In the genomic region with DNA sequence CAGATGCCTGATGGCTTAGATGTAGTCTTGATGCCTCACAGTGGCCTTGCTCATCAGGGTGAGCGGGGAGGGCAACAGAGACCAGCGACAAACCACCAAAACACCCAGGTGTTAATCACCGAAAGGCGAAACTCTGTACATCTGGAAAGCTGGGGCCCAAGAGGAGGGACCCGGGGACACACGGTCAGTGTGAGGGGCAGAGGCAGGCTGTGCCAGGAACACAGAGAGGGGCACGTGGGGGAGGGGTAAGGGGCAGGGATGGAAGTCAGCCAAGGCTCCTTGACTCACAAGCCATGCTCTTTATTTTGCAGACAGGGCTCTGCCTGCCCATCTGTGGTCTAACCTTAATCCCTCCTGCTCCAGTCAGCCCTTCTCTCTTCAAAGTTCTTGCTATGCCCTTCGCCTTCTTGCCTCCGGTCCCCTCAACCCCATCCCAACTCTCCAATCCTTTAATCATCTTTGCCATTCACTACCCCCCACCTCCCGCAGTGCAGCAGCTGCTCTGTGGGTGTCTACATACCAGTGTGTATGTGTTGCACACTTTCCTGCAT, we compare ENCODE assay signal across 8 cellular contexts. TPM values are rescaled to one million over a fixed set of nuclear protein-coding genes. Genes with fewer than 3 reads are reported as not detected.
A peak's percentile ranks its signal among the peaks of the same experiment; 100 is the strongest.
DNase-seq lines count a peak whose midpoint lies in the region; ATAC-seq and TF ChIP-seq lines count a peak whose summit lies in the region.

No MANE protein-coding gene starts in this region.

- H2AFZ ChIP-seq in GM23248 = no peak overlapping the region

- H3K4me2 ChIP-seq in GM23248 (ENCODE audit: unreplicated experiment) = peak overlapping the region; percentile 75

- H3K36me3 ChIP-seq in GM23248 (ENCODE audit: low read depth) = no peaks in the 10 kb centered on the region
- no peaks in the 10 kb centered on the region for H3K36me3 ChIP-seq in adrenal gland (replicated peaks in 1 of 2)
- H3K36me3 ChIP-seq in muscle layer of duodenum (ENCODE audit: control insufficient read depth in 1 of 2, insufficient read depth in 2 of 2, low read length in 2 of 2) = peaks cover 0 to 20% of the 10 kb centered on the region in 2 donors

- peak overlapping the region; percentile 69 for H3K27ac ChIP-seq in GM23248
- H3K27ac ChIP-seq in adrenal gland = peak overlapping the region; percentile 49 to 100 (median 99)
- H3K27ac ChIP-seq in muscle layer of duodenum (ENCODE audit: low read length) = peak overlapping the region; percentile 46

- peaks cover 93% of the 10 kb centered on the region for H3K79me2 ChIP-seq in GM23248 (ENCODE audit: insufficient read depth)

- POLR2A ChIA-PET in AG04449 (lab: Yijun Ruan, JAX) = interaction anchor here (0.5 to 1.5 kb wide), 2 partner anchors 15 to 20 kb away, joined by 3 to 4 read pairs; no protein-coding TSS in a partner anchor

- peak overlapping the region; percentile 3; the same call in 1 of the 2 replicates for H3K4me3 ChIP-seq in AG04449 (ENCODE audit: low read depth, low read length)
- peak overlapping the region; percentile 96 for H3K4me3 ChIP-seq in GM23248
- peak overlapping the region in 1 of 4 donors; percentile 40 for H3K4me3 ChIP-seq in adrenal gland
- H3K4me3 ChIP-seq in muscle layer of duodenum (ENCODE audit: low read depth in 1 of 2, low read length in 2 of 2) = peak overlapping the region; percentile 71 to 87

- no peaks in the 10 kb centered on the region for H3K9me3 ChIP-seq in GM23248 (ENCODE audit: low read depth)
- H3K9me3 ChIP-seq in adrenal gland (replicated peaks in 1 of 3) = no peaks in the 10 kb centered on the region
- no peaks in the 10 kb centered on the region for H3K9me3 ChIP-seq in muscle layer of duodenum (ENCODE audit: control insufficient read depth in 1 of 2, low read length in 2 of 2)

- intact Hi-C loops in adrenal gland (cut with DNase I) = no loop called here

- TF ChIP-seq CTCF in AG04449 (IDR thresholded peaks at IDR 0.05; ENCODE audit: insufficient read depth, low read length, missing control alignments) = no peak
- TF ChIP-seq CTCF in adrenal gland (IDR thresholded peaks at IDR 0.05) = no peak
- no peak for TF ChIP-seq CTCF in GM13976 (IDR thresholded peaks at IDR 0.05; ENCODE audit: borderline replicate concordance, control extremely low read depth, extremely low read depth, insufficient read depth, missing control alignments)

- ATAC-seq in HG03097 (IDR thresholded peaks at IDR 0.05; ENCODE audit: low FRiP score, unreplicated experiment) (no peak), GM21381 (IDR thresholded peaks at IDR 0.05; ENCODE audit: unreplicated experiment) (no peak)

- H3F3A ChIP-seq in GM23248 (ENCODE audit: insufficient read depth) = peaks cover 22% of the 10 kb centered on the region

- in situ Hi-C loops in GM23248 (cut with MboI) (no loop called here), GM13976 (cut with MboI; ENCODE audit: low sequenced_read_pairs, unreplicated experiment) (no loop called here)

- H3K4me1 ChIP-seq in GM23248 (ENCODE audit: insufficient read depth) (peaks cover 56% of the 10 kb centered on the region), adrenal gland (replicated peaks in 1 of 2) (peaks cover 74 to 79% of the 10 kb centered on the region in 2 donors), muscle layer of duodenum (ENCODE audit: control insufficient read depth in 1 of 2, insufficient read depth in 2 of 2, low read length in 2 of 2) (peaks cover 63 to 78% of the 10 kb centered on the region in 2 donors)

- TF ChIP-seq POLR2A in adrenal gland (IDR thresholded peaks at IDR 0.05) = no peak

- 36 to 43% methylated on average over 10 of the region's 10 CpGs for WGBS in GM23248 (ENCODE audit: low coverage in 1 of 2, low lambda C conversion rate in 2 of 2, missing lambda C conversion rate in 2 of 2), 2 experiments
- 24 to 26% (median 25%) methylated on average over 10 of the region's 10 CpGs for WGBS in adrenal gland, 4 donors

- H3K27me3 ChIP-seq in GM23248 (replicated peaks; ENCODE audit: insufficient read depth) (no peaks in the 10 kb centered on the region), adrenal gland (no peaks in the 10 kb centered on the region), muscle layer of duodenum (ENCODE audit: low read depth, low read length) (no peaks in the 10 kb centered on the region)

- no peaks in the 10 kb centered on the region for H3K9me2 ChIP-seq in GM23248 (ENCODE audit: insufficient read depth)

- DNase-seq in AG04449 (ENCODE audit: low read depth, low spot score) (no peak), GM23248 (peak; percentile 67), adrenal gland (peak in 5 of 7 donors; percentile 45 to 66 (median 60)), NCI-H2196 treated with DMSO at 0.1 percent for 48 hours (lab: John Stamatoyannopoulos, UW; ENCODE audit: unreplicated experiment) (no peak), GM13976 (ENCODE audit: low spot score) (no peak)

- H4K20me1 ChIP-seq in GM23248 (ENCODE audit: insufficient read depth) = peaks cover 22% of the 10 kb centered on the region

- peak overlapping the region; percentile 100 for H3K9ac ChIP-seq in GM23248

- CTCF ChIA-PET in AG04449 (lab: Yijun Ruan, JAX) = interaction anchor here (1.1 to 17.6 kb wide), 4 partner anchors 10 to 111 kb away, joined by 3 to 270 read pairs (median 4); no protein-coding TSS in a partner anchor

RNA-seq across cellular contexts. Expression of gene MEF2D, which starts 4.3 kb away (rescaled TPM):
- total RNA-seq in GM23248 (2014; rRNA removed; shearing (Covaris generic)) = 22.3 and 23.6 TPM in 2 replicates
- polyA plus RNA-seq in GM23248 (2016; fragmentation: Nextera tagmentation; extraction: Ambion mirVana) = 32.1 and 34.1 TPM in 2 replicates
- total RNA-seq in adrenal gland = 10 to 100 TPM; 28.1 to 89.9 (median 74.6) TPM
- 10 to 100 TPM; 29.1 to 37.4 (median 35.3) TPM for polyA plus RNA-seq in adrenal gland

Comparison
In these comparisons a context has a peak if more than half of its experiments do, and no peak if none do; other contexts are left out.
1. DNase-seq: peak in GM23248 (single experiment) and adrenal gland (5 of 7); none in AG04449 (single experiment), NCI-H2196 treated with DMSO at 0.1 percent for 48 hours (single experiment) and GM13976 (single experiment).
2. H3K27ac ChIP-seq: peak in every context shown above with its lines; median percentile 99 in adrenal gland; 69 in GM23248; 46 in muscle layer of duodenum.